In the genomic region with DNA sequence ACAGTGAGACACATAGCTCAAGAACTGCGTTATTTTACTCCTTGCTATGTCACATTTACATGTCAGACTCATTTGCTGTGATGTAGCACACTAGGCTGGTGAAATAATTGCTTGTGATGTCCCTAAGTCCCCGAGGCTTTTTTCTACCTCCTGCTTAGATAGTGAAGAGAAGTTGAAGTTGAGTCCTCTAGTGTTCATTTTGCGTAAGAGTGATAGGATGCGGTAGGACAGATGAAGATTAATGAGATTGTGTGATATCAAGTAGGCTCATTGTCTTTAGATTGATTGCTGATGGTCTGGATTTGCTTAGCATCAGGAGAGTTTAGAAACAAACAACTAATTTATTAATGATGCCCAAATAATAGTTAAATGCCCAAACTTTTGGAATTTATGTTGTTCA, we compare ENCODE assay signal across 11 cellular contexts.
DNase-seq lines count a peak whose midpoint lies in the region; ATAC-seq, FAIRE-seq and TF ChIP-seq lines count a peak whose summit lies in the region.
"Had no signal": no experiment of that assay in that cellular context is flagged by ENCODE, and none has a peak within 500 bp of the region (broad histone marks: within the 10 kb centered on the region; RNA-seq: fewer than 3 reads in every experiment).

No MANE protein-coding gene starts in this region.

- H3K9ac ChIP-seq in neural cell (ENCODE audit: low read length) = no peak overlapping the region

- no peak for ATAC-seq in natural killer cell treated with Interleukin-12 subunit alpha and Interleukin-12 subunit beta and Interleukin-15 and Interleukin-18, amount 100 ng/mL, for 72 hours
- no peak for ATAC-seq in HG02588 (IDR thresholded peaks at IDR 0.05; ENCODE audit: unreplicated experiment)

- H3K4me3 ChIP-seq in GM06990 (replicated peaks; ENCODE audit: low read depth, low read length) (no peak overlapping the region), bronchial epithelial cell (ENCODE audit: low read depth, low read length) (no peak overlapping the region), neural cell (ENCODE audit: low read length) (no peak overlapping the region)

- H3K36me3 ChIP-seq in GM06990 (ENCODE audit: control insufficient read depth, insufficient read depth, low read length) (no peaks in the 10 kb centered on the region), bronchial epithelial cell (ENCODE audit: control insufficient read depth, insufficient read depth, low read length) (no peaks in the 10 kb centered on the region), neural cell (ENCODE audit: insufficient read depth, low read length) (no peaks in the 10 kb centered on the region)

- TF ChIP-seq CTCF in GM06990 (IDR thresholded peaks at IDR 0.05; ENCODE audit: insufficient read depth, low read length, poor library complexity, severe bottlenecking) = peak; percentile 21
- TF ChIP-seq CTCF in bronchial epithelial cell (IDR thresholded peaks at IDR 0.05; ENCODE audit: insufficient read depth, low read length, severe bottlenecking) = peak; percentile 25
- TF ChIP-seq CTCF in neural cell (IDR thresholded peaks at IDR 0.05; ENCODE audit: poor library complexity, severe bottlenecking) = peak; percentile 31

- no peak overlapping the region for H2AFZ ChIP-seq in neural cell (ENCODE audit: low read depth, low read length)

- no peaks in the 10 kb centered on the region for H3K9me3 ChIP-seq in neural cell (ENCODE audit: low read length)

- no peak for TF ChIP-seq RAD21 in neural cell (conservative IDR thresholded peaks at IDR 0.05)

- peaks cover 5% of the 10 kb centered on the region for H3K36me3 Mint-ChIP-seq in natural killer cell treated with Interleukin-12 subunit alpha and Interleukin-12 subunit beta and Interleukin-15 and Interleukin-18, amount 100 ng/mL, for 72 hours

- no peaks in the 10 kb centered on the region for H3K9me2 ChIP-seq in neural cell (ENCODE audit: insufficient read depth, low read length)

- H3K27me3 ChIP-seq in GM06990 (replicated peaks; ENCODE audit: control insufficient read depth, insufficient read depth, low read length) (no peaks in the 10 kb centered on the region), bronchial epithelial cell (ENCODE audit: control insufficient read depth, insufficient read depth, low read length) (no peaks in the 10 kb centered on the region), neural cell (ENCODE audit: insufficient read depth, low read depth, low read length) (no peaks in the 10 kb centered on the region)

- no peaks in the 10 kb centered on the region for H4K20me1 ChIP-seq in neural cell (ENCODE audit: insufficient read depth)

- no peak overlapping the region for H3K4me3 Mint-ChIP-seq in natural killer cell treated with Interleukin-12 subunit alpha and Interleukin-12 subunit beta and Interleukin-15 and Interleukin-18, amount 100 ng/mL, for 72 hours
- H3K4me3 Mint-ChIP-seq: activated T-helper 1 cell treated with anti-CD3 and anti-CD28 coated beads, Interleukin-12 subunit alpha, Interleukin-12 subunit beta, Interleukin-2, Interleukin-4 antibody, amounts not matched to agents 30 ng/mL and 10 ng/mL and 1 ng/mL, durations not matched to agents 14 hours and 24 hours and 36 hours; stimulated activated naive CD8-positive, alpha-beta T cell treated with anti-CD3 and anti-CD28 coated beads, Interleukin-15, Interleukin-2, amounts not matched to agents 100 ng/mL and 50 ng/mL, for 24 hours had no signal

- H3K9me3 Mint-ChIP-seq in natural killer cell treated with Interleukin-12 subunit alpha and Interleukin-12 subunit beta and Interleukin-15 and Interleukin-18, amount 100 ng/mL, for 72 hours = no peaks in the 10 kb centered on the region
- H3K9me3 Mint-ChIP-seq: activated T-helper 1 cell treated with anti-CD3 and anti-CD28 coated beads, Interleukin-12 subunit alpha, Interleukin-12 subunit beta, Interleukin-2, Interleukin-4 antibody, amounts not matched to agents 30 ng/mL and 10 ng/mL and 1 ng/mL, durations not matched to agents 14 hours and 24 hours and 36 hours; stimulated activated naive CD8-positive, alpha-beta T cell treated with anti-CD3 and anti-CD28 coated beads, Interleukin-15, Interleukin-2, amounts not matched to agents 100 ng/mL and 50 ng/mL, for 24 hours had no signal

- DNase-seq in GM06990 (ENCODE audit: extremely low read depth, insufficient read length) (no peak), NCI-H1048 (lab: John Stamatoyannopoulos, UW) (peak; percentile 27), bronchial epithelial cell (ENCODE audit: low read depth) (peak; percentile 20), ureter (ENCODE audit: low spot score) (no peak), DMS114 treated with DMSO at 0.1 percent for 48 hours (lab: John Stamatoyannopoulos, UW; ENCODE audit: unreplicated experiment) (no peak)
- DNase-seq in natural killer cell treated with Interleukin-12 subunit alpha and Interleukin-12 subunit beta and Interleukin-15 and Interleukin-18, amount 100 ng/mL, for 72 hours (ENCODE audit: low spot score) = no peak
- DNase-seq: NCI-H1436 had no signal

- TF ChIP-seq EP300 in neural cell (conservative IDR thresholded peaks at IDR 0.05; ENCODE audit: poor library complexity, severe bottlenecking) = no peak

- no peak overlapping the region for H3K4me2 ChIP-seq in neural cell (ENCODE audit: low read length)

- peaks cover 0 to 4% of the 10 kb centered on the region in 2 donors for H3K4me1 Mint-ChIP-seq in natural killer cell treated with Interleukin-12 subunit alpha and Interleukin-12 subunit beta and Interleukin-15 and Interleukin-18, amount 100 ng/mL, for 72 hours (ENCODE audit: low read depth in 2 of 2)

- no peaks in the 10 kb centered on the region for H3K79me2 ChIP-seq in neural cell (replicated peaks; ENCODE audit: insufficient read depth, low read length)

- H3K27ac Mint-ChIP-seq in natural killer cell treated with Interleukin-12 subunit alpha and Interleukin-12 subunit beta and Interleukin-15 and Interleukin-18, amount 100 ng/mL, for 72 hours = no peak overlapping the region
- H3K27ac Mint-ChIP-seq: activated T-helper 1 cell treated with anti-CD3 and anti-CD28 coated beads, Interleukin-12 subunit alpha, Interleukin-12 subunit beta, Interleukin-2, Interleukin-4 antibody, amounts not matched to agents 30 ng/mL and 10 ng/mL and 1 ng/mL, durations not matched to agents 14 hours and 24 hours and 36 hours; stimulated activated naive CD8-positive, alpha-beta T cell treated with anti-CD3 and anti-CD28 coated beads, Interleukin-15, Interleukin-2, amounts not matched to agents 100 ng/mL and 50 ng/mL, for 24 hours had no signal

- H3K27ac ChIP-seq in neural cell (ENCODE audit: low read length) = no peak overlapping the region

- no peaks in the 10 kb centered on the region for H3K27me3 Mint-ChIP-seq in natural killer cell treated with Interleukin-12 subunit alpha and Interleukin-12 subunit beta and Interleukin-15 and Interleukin-18, amount 100 ng/mL, for 72 hours
- H3K27me3 Mint-ChIP-seq: stimulated activated naive CD8-positive, alpha-beta T cell treated with anti-CD3 and anti-CD28 coated beads, Interleukin-15, Interleukin-2, amounts not matched to agents 100 ng/mL and 50 ng/mL, for 24 hours had no signal

- no peaks in the 10 kb centered on the region for H3F3A ChIP-seq in neural cell (ENCODE audit: insufficient read depth, low read length, poor library complexity, severe bottlenecking)

- FAIRE-seq in bronchial epithelial cell (lab: Jason Lieb, UNC) = no peak

TF ChIP-seq in neural cell, 6 proteins besides CTCF, POLR2A, EP300 and RAD21:
- TF ChIP-seq POLR2AphosphoS5 (IDR thresholded peaks at IDR 0.05) (no peak), SMC3 (conservative IDR thresholded peaks at IDR 0.05; ENCODE audit: poor library complexity) (no peak), EZH2 (IDR thresholded peaks at IDR 0.05; ENCODE audit: borderline replicate concordance, insufficient read depth, low read length, poor library complexity, severe bottlenecking) (no peak), TAF1 (IDR thresholded peaks at IDR 0.05; ENCODE audit: low read depth) (no peak), MXI1 (conservative IDR thresholded peaks at IDR 0.05; ENCODE audit: poor library complexity, severe bottlenecking) (no peak)
- TF ChIP-seq, protein P1, sequence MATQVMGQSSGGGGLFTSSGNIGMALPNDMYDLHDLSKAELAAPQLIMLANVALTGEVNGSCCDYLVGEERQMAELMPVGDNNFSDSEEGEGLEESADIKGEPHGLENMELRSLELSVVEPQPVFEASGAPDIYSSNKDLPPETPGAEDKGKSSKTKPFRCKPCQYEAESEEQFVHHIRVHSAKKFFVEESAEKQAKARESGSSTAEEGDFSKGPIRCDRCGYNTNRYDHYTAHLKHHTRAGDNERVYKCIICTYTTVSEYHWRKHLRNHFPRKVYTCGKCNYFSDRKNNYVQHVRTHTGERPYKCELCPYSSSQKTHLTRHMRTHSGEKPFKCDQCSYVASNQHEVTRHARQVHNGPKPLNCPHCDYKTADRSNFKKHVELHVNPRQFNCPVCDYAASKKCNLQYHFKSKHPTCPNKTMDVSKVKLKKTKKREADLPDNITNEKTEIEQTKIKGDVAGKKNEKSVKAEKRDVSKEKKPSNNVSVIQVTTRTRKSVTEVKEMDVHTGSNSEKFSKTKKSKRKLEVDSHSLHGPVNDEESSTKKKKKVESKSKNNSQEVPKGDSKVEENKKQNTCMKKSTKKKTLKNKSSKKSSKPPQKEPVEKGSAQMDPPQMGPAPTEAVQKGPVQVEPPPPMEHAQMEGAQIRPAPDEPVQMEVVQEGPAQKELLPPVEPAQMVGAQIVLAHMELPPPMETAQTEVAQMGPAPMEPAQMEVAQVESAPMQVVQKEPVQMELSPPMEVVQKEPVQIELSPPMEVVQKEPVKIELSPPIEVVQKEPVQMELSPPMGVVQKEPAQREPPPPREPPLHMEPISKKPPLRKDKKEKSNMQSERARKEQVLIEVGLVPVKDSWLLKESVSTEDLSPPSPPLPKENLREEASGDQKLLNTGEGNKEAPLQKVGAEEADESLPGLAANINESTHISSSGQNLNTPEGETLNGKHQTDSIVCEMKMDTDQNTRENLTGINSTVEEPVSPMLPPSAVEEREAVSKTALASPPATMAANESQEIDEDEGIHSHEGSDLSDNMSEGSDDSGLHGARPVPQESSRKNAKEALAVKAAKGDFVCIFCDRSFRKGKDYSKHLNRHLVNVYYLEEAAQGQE (IDR thresholded peaks at IDR 0.05; ENCODE audit: borderline replicate concordance) = no peak

Comparison
In these comparisons a context has a peak if more than half of its experiments do, and no peak if none do; other contexts are left out.
1. DNase-seq: peak in NCI-H1048 (single experiment) and bronchial epithelial cell (single experiment); none in GM06990 (single experiment), natural killer cell treated with Interleukin-12 subunit alpha and Interleukin-12 subunit beta and Interleukin-15 and Interleukin-18, amount 100 ng/mL, for 72 hours (single experiment), ureter (single experiment) and DMS114 treated with DMSO at 0.1 percent for 48 hours (single experiment).
2. Peak in every context shown above with its lines, with median percentiles within 50 percentile points of each other: CTCF ChIP-seq.